In the genomic region with DNA sequence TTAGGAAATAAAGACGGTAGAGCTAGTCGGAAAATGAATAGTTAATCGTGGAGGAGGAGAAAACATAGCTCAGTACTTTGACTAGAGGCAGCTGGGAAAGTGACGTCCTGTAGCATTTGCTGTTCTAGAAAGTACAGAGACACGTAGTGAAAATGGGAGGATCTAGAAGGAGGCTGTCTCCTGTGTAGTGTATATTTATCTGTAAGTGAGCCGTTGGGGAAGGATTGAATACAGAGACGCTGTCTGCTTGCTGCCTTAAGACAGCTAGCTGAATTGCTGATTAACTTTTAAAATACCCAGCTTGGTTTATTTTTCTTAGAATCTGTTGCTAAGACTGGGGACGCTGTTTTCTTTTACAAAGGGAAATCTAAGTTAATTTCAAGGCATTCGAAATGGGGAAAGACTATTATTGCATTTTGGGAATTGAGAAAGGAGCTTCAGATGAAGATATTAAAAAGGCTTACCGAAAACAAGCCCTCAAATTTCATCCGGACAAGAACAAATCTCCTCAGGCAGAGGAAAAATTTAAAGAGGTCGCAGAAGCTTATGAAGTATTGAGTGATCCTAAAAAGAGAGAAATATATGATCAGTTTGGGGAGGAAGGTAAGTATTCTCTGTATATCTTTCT, we compare ENCODE assay signal across 8 cellular contexts. TPM values are rescaled to one million over a fixed set of nuclear protein-coding genes. Genes with fewer than 3 reads are reported as not detected.
DNase-seq lines count a peak whose midpoint lies in the region; ATAC-seq and TF ChIP-seq lines count a peak whose summit lies in the region.

TSS of gene DNAJB4 (plus strand) at position 221 of the 628 bp plus-strand sequence. CDS start at position 393, 172 bp downstream.

- H3K36me3 ChIP-seq in adipocyte (ENCODE audit: control insufficient read depth, insufficient read depth, low read length, severe bottlenecking), result no peaks in the 10 kb centered on the region

- DNase-seq in COLO829 (ENCODE audit: low spot score), result peak; percentile 81
- DNase-seq in HS-5 (ENCODE audit: low read depth), result peak; percentile 95
- peak; percentile 91 for DNase-seq in SHP77 treated with DMSO at 0.1 percent for 48 hours (lab: John Stamatoyannopoulos, UW)
- DNase-seq in adipocyte (ENCODE audit: low read depth), result peak; percentile 98
- DNase-seq in Right ventricle myocardium inferior (ENCODE audit: missing footprints), result no peak
- no peak for DNase-seq in omental fat pad (ENCODE audit: low spot score)
- peak; percentile 74 for DNase-seq in ureter (ENCODE audit: low spot score)

- no peaks in the 10 kb centered on the region for H3K27me3 ChIP-seq in adipocyte (replicated peaks; ENCODE audit: control insufficient read depth, insufficient read depth, low read length)

- peaks cover 32% of the 10 kb centered on the region for H3K4me1 ChIP-seq in adipocyte (ENCODE audit: control insufficient read depth, insufficient read depth, low read length)

- ATAC-seq in GM21360 (IDR thresholded peaks at IDR 0.05; ENCODE audit: unreplicated experiment) (peak; percentile 97), Right ventricle myocardium inferior (peak; percentile 100), omental fat pad (ENCODE audit: low FRiP score) (peak; percentile 99)

- H3K9ac ChIP-seq in adipocyte (ENCODE audit: low read length), result peak within 1 kb of the TSS; percentile 99

- peak within 1 kb of the TSS; percentile 96 for H3K4me3 ChIP-seq in adipocyte (ENCODE audit: low read length)

- intact Hi-C loops in Right ventricle myocardium inferior (cut with DNase I), result loop anchor here (1.0 to 5.0 kb wide), 3 partner anchors 26 to 97 kb away; partner anchors contain the start of gene FUBP1

- TF ChIP-seq CTCF in omental fat pad (IDR thresholded peaks at IDR 0.05), result no peak

- no peaks in the 10 kb centered on the region for H3K9me3 ChIP-seq in adipocyte (ENCODE audit: control insufficient read depth, low read length)

RNA-seq across cellular contexts. Expression of gene DNAJB4, which starts in this region (rescaled TPM):
- total RNA-seq in Right ventricle myocardium inferior (88.0 TPM), omental fat pad (10 to 100 TPM; 32.1 to 50.4 (median 41.0) TPM), ureter (31.4 TPM)

Comparison
In these comparisons a context has a peak if more than half of its experiments do, and no peak if none do; other contexts are left out.
1. DNase-seq: peak in COLO829 (single experiment), HS-5 (single experiment), SHP77 treated with DMSO at 0.1 percent for 48 hours (single experiment), adipocyte (single experiment) and ureter (single experiment); none in Right ventricle myocardium inferior (single experiment) and omental fat pad (single experiment).
2. Peak in every context shown above with its lines, with median percentiles within 50 percentile points of each other: ATAC-seq.